ENCODE assay signal across 8 cellular contexts in genomic region chr11:73761403-73761945, GRCh38. TPM values are rescaled to one million over a fixed set of nuclear protein-coding genes. Genes with fewer than 3 reads are reported as not detected.
DNase-seq lines count a peak whose midpoint lies in the region; ATAC-seq and TF ChIP-seq lines count a peak whose summit lies in the region.

No MANE protein-coding gene starts in this region.

- peak overlapping the region; percentile 88 to 99 (median 98) for H3K27ac ChIP-seq in esophagus muscularis mucosa (replicated peaks in 1 of 4)

- peaks cover 8% of the 10 kb centered on the region for H3K27me3 Mint-ChIP-seq in T-helper 2 cell treated with Interferon-gamma antibody and Interleukin-4, amounts not matched to agents 5 μg/mL and 100 μg/mL, for 36 hours (ENCODE audit: low read depth)
- no peaks in the 10 kb centered on the region for H3K27me3 Mint-ChIP-seq in progenitor cell of endocrine pancreas

- no peak for TF ChIP-seq CTCF in esophagus muscularis mucosa (IDR thresholded peaks at IDR 0.05)
- TF ChIP-seq CTCF in progenitor cell of endocrine pancreas (IDR thresholded peaks at IDR 0.05; ENCODE audit: unreplicated experiment): no peak

- peak overlapping the region; percentile 85 to 98 (median 92) for H3K4me3 ChIP-seq in esophagus muscularis mucosa

- 47% methylated on average over 16 of the region's 16 CpGs for WGBS in esophagus muscularis mucosa

- no peaks in the 10 kb centered on the region for H3K9me3 Mint-ChIP-seq in T-helper 2 cell treated with Interferon-gamma antibody and Interleukin-4, amounts not matched to agents 5 μg/mL and 100 μg/mL, for 36 hours
- no peaks in the 10 kb centered on the region for H3K9me3 Mint-ChIP-seq in progenitor cell of endocrine pancreas (ENCODE audit: low read depth)

- no peak for DNase-seq in T-helper 2 cell treated with Interferon-gamma antibody and Interleukin-4, amounts not matched to agents 5 μg/mL and 100 μg/mL, for 36 hours (ENCODE audit: low spot score)
- DNase-seq in T-helper 2 cell: no peak
- DNase-seq in esophagus muscularis mucosa (ENCODE audit: extremely low spot score): no peak
- DNase-seq in progenitor cell of endocrine pancreas (ENCODE audit: low spot score, unreplicated experiment): no peak
- no peak for DNase-seq in stimulated activated CD4-positive, alpha-beta T cell treated with anti-CD3 and anti-CD28 coated beads, Interleukin-4, amount 100 ng/mL, for 1 hour

- peaks cover 12 to 36% (median 32%) of the 10 kb centered on the region in 4 donors for H3K4me1 ChIP-seq in esophagus muscularis mucosa

- ATAC-seq in HG02884 (IDR thresholded peaks at IDR 0.05; ENCODE audit: unreplicated experiment) (no peak), HG03139 (IDR thresholded peaks at IDR 0.05; ENCODE audit: unreplicated experiment) (no peak)

- peaks cover 29% of the 10 kb centered on the region for H3K4me1 Mint-ChIP-seq in T-helper 2 cell treated with Interferon-gamma antibody and Interleukin-4, amounts not matched to agents 5 μg/mL and 100 μg/mL, for 36 hours (ENCODE audit: low read depth)
- H3K4me1 Mint-ChIP-seq in progenitor cell of endocrine pancreas (ENCODE audit: low read depth): peaks cover 28% of the 10 kb centered on the region

- H3K9me3 ChIP-seq in esophagus muscularis mucosa: no peaks in the 10 kb centered on the region

- no peaks in the 10 kb centered on the region for H3K36me3 ChIP-seq in esophagus muscularis mucosa

- H3K27ac Mint-ChIP-seq in T-helper 2 cell treated with Interferon-gamma antibody and Interleukin-4, amounts not matched to agents 5 μg/mL and 100 μg/mL, for 36 hours: peak overlapping the region; percentile 97
- H3K27ac Mint-ChIP-seq in progenitor cell of endocrine pancreas: peak overlapping the region; percentile 96

- peaks cover 11% of the 10 kb centered on the region for H3K36me3 Mint-ChIP-seq in T-helper 2 cell treated with Interferon-gamma antibody and Interleukin-4, amounts not matched to agents 5 μg/mL and 100 μg/mL, for 36 hours (ENCODE audit: low read depth)
- H3K36me3 Mint-ChIP-seq in progenitor cell of endocrine pancreas (ENCODE audit: insufficient read depth): no peaks in the 10 kb centered on the region

- no peak for TF ChIP-seq EP300 in esophagus muscularis mucosa (IDR thresholded peaks at IDR 0.05)

- H3K27me3 ChIP-seq in esophagus muscularis mucosa: no peaks in the 10 kb centered on the region

- H3K4me3 Mint-ChIP-seq in T-helper 2 cell treated with Interferon-gamma antibody and Interleukin-4, amounts not matched to agents 5 μg/mL and 100 μg/mL, for 36 hours: peak overlapping the region; percentile 89
- H3K4me3 Mint-ChIP-seq in progenitor cell of endocrine pancreas (ENCODE audit: low read depth): peak overlapping the region; percentile 95

- no peak for TF ChIP-seq POLR2A in esophagus muscularis mucosa (IDR thresholded peaks at IDR 0.05; ENCODE audit: low read depth)

- intact Hi-C loops in esophagus muscularis mucosa (cut with DNase I): no loop called here

TF ChIP-seq in PFSK-1, 5 proteins besides CTCF, POLR2A, EP300 and RAD21:
- TF ChIP-seq POLR2AphosphoS5 (IDR thresholded peaks at IDR 0.05; ENCODE audit: low read depth, low read length): 0 out of 2 replicates have a peak, but pooled peaks have one; percentile 28
- TF ChIP-seq FOXP2 (optimal IDR thresholded peaks at IDR 0.05; ENCODE audit: borderline replicate concordance, extremely low read depth, extremely low read length, insufficient read depth): no peak

RNA-seq across cellular contexts. Expression of gene RAB6A, which starts 0.6 kb away (rescaled TPM):
- polyA plus RNA-seq in PFSK-1 (2012; ENCODE audit: insufficient read length, low read depth): 69.0 TPM
- 100 to 1,000 TPM; 107 to 161 (median 134) TPM for total RNA-seq in esophagus muscularis mucosa
- total RNA-seq in progenitor cell of endocrine pancreas: 81.0 and 88.6 TPM in 2 replicates

RNA-seq across cellular contexts. Expression of gene MRPL48, which starts 26.2 kb away (rescaled TPM):
- polyA plus RNA-seq in PFSK-1 (2012; ENCODE audit: insufficient read length, low read depth): 39.2 TPM
- total RNA-seq in esophagus muscularis mucosa (10 to 100 TPM in 3 of 4 donors, 1 to 10 TPM in 1; 8.9 to 18.4 (median 11.5) TPM), progenitor cell of endocrine pancreas (31.5 and 34.7 TPM in 2 replicates)
